ENCODE assay signal across 25 cellular contexts in genomic region chr22:46676881-46677280, GRCh38. TPM values are rescaled to one million over a fixed set of nuclear protein-coding genes. Genes with fewer than 3 reads are reported as not detected.
DNase-seq lines count a peak whose midpoint lies in the region; ATAC-seq and TF ChIP-seq lines count a peak whose summit lies in the region.
"Had no signal": no experiment of that assay in that cellular context is flagged by ENCODE, and none has a peak within 500 bp of the region (broad histone marks: within the 10 kb centered on the region; RNA-seq: fewer than 3 reads in every experiment).

No MANE protein-coding gene starts in this region.

- peak overlapping the region; percentile 98 for H3K4me2 ChIP-seq in BLaER1
- H3K4me2 ChIP-seq: GM23338 had no signal

- intact Hi-C loops in right lobe of liver (cut with DNase I): no loop called here

- H3K4me3 Mint-ChIP-seq in activated T-cell treated with anti-CD3 and anti-CD28 coated beads, Interleukin-2, amount 50 U/mL, for 72 hours: peak overlapping the region; percentile 95 to 98
- H3K4me3 Mint-ChIP-seq: B cell, GM23338, HFFc6 had no signal

- 67% methylated on average over 13 of the region's 14 CpGs for WGBS in right lobe of liver (ENCODE audit: insufficient coverage, low coverage, low lambda C conversion rate, missing lambda C conversion rate)

- peak overlapping the region; percentile 86 for H3K27ac Mint-ChIP-seq in activated T-cell treated with anti-CD3 and anti-CD28 coated beads, Interleukin-2, amount 50 U/mL, for 72 hours
- H3K27ac Mint-ChIP-seq: B cell, GM23338, HFFc6 had no signal

- no peaks in the 10 kb centered on the region for H3K9me3 Mint-ChIP-seq in activated T-cell treated with anti-CD3 and anti-CD28 coated beads, Interleukin-2, amount 50 U/mL, for 72 hours
- H3K9me3 Mint-ChIP-seq: GM23338, HFFc6, naive B cell had no signal

- ATAC-seq in activated T-cell treated with anti-CD3 and anti-CD28 coated beads, Interleukin-2, amount 50 U/mL, for 72 hours (replicated peaks in 1 of 2): no peak
- ATAC-seq in right lobe of liver (peak; percentile 15 to 67 (median 52)), GM18498 (IDR thresholded peaks at IDR 0.05; ENCODE audit: unreplicated experiment) (no peak)
- ATAC-seq: GM23338, sciatic nerve had no signal

- H3K9me3 ChIP-seq in BLaER1: no peaks in the 10 kb centered on the region
- H3K9me3 ChIP-seq in KOPT-K1 (ENCODE audit: insufficient read depth, low read length, poor library complexity, severe bottlenecking): no peaks in the 10 kb centered on the region
- no peaks in the 10 kb centered on the region for H3K9me3 ChIP-seq in right lobe of liver
- H3K9me3 ChIP-seq: upper lobe of left lung had no signal

- TF ChIP-seq CTCF in right lobe of liver (IDR thresholded peaks at IDR 0.05): no peak

- peaks cover 41% of the 10 kb centered on the region for H3K36me3 ChIP-seq in BLaER1
- H3K36me3 ChIP-seq in KOPT-K1 (ENCODE audit: insufficient read depth, low read length): peaks cover 58% of the 10 kb centered on the region
- peaks cover 0 to 9% (median 3%) of the 10 kb centered on the region in 4 donors for H3K36me3 ChIP-seq in right lobe of liver

- H3K27ac ChIP-seq in BLaER1 (peak overlapping the region; percentile 87; the same call in 1 of the 2 replicates), KOPT-K1 (ENCODE audit: low read depth, low read length, poor library complexity, severe bottlenecking) (peak overlapping the region; percentile 94), right lobe of liver (peak overlapping the region in 1 of 3 donors; percentile 3)
- H3K27ac ChIP-seq: upper lobe of left lung had no signal

- DNase-seq in activated T-cell treated with anti-CD3 and anti-CD28 coated beads, Interleukin-2, amount 50 U/mL, for 72 hours: no peak
- DNase-seq in activated T-cell treated with anti-CD3 and anti-CD28 coated beads for 4 hours (no peak), right lobe of liver (peak in 2 of 3 donors; percentile 55 to 79), iPS-NIHi7 (ENCODE audit: extremely low spot score) (no peak), NCI-H446 treated with DMSO at 0.1 percent for 48 hours (lab: John Stamatoyannopoulos, UW) (no peak)
- DNase-seq: ACHN; activated gamma-delta T cell treated with Interleukin-2 at 50 U/mL for 16 hours; effector CD4-positive, alpha-beta T cell; EL; HFFc6; midbrain; naive B cell; NCI-H1092; NCI-H1694; NCI-H510A; stimulated activated CD4-positive, alpha-beta T cell treated with anti-CD3 and anti-CD28 coated beads, Interleukin-4, amount 100 ng/mL, for 1 hour; SW 1271; T-helper 9 cell had no signal

- TF ChIP-seq POLR2A in right lobe of liver (IDR thresholded peaks at IDR 0.05): no peak

- H3K9ac ChIP-seq in BLaER1: peak overlapping the region; percentile 79; the same call in 1 of the 2 replicates

- H3K36me3 Mint-ChIP-seq in activated T-cell treated with anti-CD3 and anti-CD28 coated beads, Interleukin-2, amount 50 U/mL, for 72 hours (ENCODE audit: insufficient read depth in 2 of 2): peaks cover 2 to 3% of the 10 kb centered on the region in 2 donors

- peaks cover 36% of the 10 kb centered on the region for H3K4me1 Mint-ChIP-seq in activated T-cell treated with anti-CD3 and anti-CD28 coated beads, Interleukin-2, amount 50 U/mL, for 72 hours (ENCODE audit: low read depth)
- H3K4me1 Mint-ChIP-seq: GM23338 had no signal

- H4K20me1 ChIP-seq in BLaER1: peaks cover 89% of the 10 kb centered on the region

- H3K4me3 ChIP-seq in BLaER1 (no peak overlapping the region; the same call in 1 of the 2 replicates), right lobe of liver (no peak overlapping the region)
- H3K4me3 ChIP-seq: GM23338, upper lobe of left lung had no signal

- no peaks in the 10 kb centered on the region for H3K27me3 Mint-ChIP-seq in activated T-cell treated with anti-CD3 and anti-CD28 coated beads, Interleukin-2, amount 50 U/mL, for 72 hours (ENCODE audit: low read depth)
- H3K27me3 Mint-ChIP-seq: B cell had no signal

- H3K27me3 ChIP-seq in BLaER1: no peaks in the 10 kb centered on the region
- H3K27me3 ChIP-seq in right lobe of liver: no peaks in the 10 kb centered on the region
- H3K27me3 ChIP-seq: upper lobe of left lung had no signal

- H3K4me1 ChIP-seq in BLaER1: peaks cover 95% of the 10 kb centered on the region
- peaks cover 0 to 5% (median 0%) of the 10 kb centered on the region in 4 donors for H3K4me1 ChIP-seq in right lobe of liver
- H3K4me1 ChIP-seq: upper lobe of left lung had no signal

RNA-seq across cellular contexts. Expression of gene GRAMD4, which starts 56.7 kb away (rescaled TPM):
- 10 to 100 TPM; 42.8 to 53.5 TPM for total RNA-seq in activated T-cell treated with anti-CD3 and anti-CD28 coated beads, Interleukin-2, amount 50 U/mL, for 72 hours
- 10 to 100 TPM; 29.7 to 72.0 (median 34.8) TPM for total RNA-seq in right lobe of liver

Comparison
In these comparisons a context has a peak if more than half of its experiments do, and no peak if none do; other contexts are left out.
1. ATAC-seq: peak in right lobe of liver (4 of 4); none in activated T-cell treated with anti-CD3 and anti-CD28 coated beads, Interleukin-2, amount 50 U/mL, for 72 hours (0 of 2) and GM18498 (single experiment).
2. DNase-seq: peak in right lobe of liver (2 of 3); none in activated T-cell treated with anti-CD3 and anti-CD28 coated beads, Interleukin-2, amount 50 U/mL, for 72 hours (0 of 2), activated T-cell treated with anti-CD3 and anti-CD28 coated beads for 4 hours (single experiment), iPS-NIHi7 (single experiment) and NCI-H446 treated with DMSO at 0.1 percent for 48 hours (single experiment).